Comparison of ENCODE assay signal across 1 cellular context in genomic region chr16:82091225-82091624, GRCh38.
TF ChIP-seq lines count a peak whose summit lies in the region.

No MANE protein-coding gene starts in this region.

TF ChIP-seq in HepG2, 621 proteins besides CTCF, POLR2A, EP300 and RAD21 (continued from another document):
- TF ChIP-seq ZNF710 (CRISPR knock-in tag; IDR thresholded peaks at IDR 0.05; ENCODE audit: borderline replicate concordance) (no peak), PRDM10 (CRISPR knock-in tag; IDR thresholded peaks at IDR 0.05; ENCODE audit: low read depth) (no peak), CEBPB (IDR thresholded peaks at IDR 0.05; ENCODE audit: borderline replicate concordance, low read depth, low read length) (no peak)
